Comparison of ENCODE assay signal across 2 cellular contexts in the genomic region with DNA sequence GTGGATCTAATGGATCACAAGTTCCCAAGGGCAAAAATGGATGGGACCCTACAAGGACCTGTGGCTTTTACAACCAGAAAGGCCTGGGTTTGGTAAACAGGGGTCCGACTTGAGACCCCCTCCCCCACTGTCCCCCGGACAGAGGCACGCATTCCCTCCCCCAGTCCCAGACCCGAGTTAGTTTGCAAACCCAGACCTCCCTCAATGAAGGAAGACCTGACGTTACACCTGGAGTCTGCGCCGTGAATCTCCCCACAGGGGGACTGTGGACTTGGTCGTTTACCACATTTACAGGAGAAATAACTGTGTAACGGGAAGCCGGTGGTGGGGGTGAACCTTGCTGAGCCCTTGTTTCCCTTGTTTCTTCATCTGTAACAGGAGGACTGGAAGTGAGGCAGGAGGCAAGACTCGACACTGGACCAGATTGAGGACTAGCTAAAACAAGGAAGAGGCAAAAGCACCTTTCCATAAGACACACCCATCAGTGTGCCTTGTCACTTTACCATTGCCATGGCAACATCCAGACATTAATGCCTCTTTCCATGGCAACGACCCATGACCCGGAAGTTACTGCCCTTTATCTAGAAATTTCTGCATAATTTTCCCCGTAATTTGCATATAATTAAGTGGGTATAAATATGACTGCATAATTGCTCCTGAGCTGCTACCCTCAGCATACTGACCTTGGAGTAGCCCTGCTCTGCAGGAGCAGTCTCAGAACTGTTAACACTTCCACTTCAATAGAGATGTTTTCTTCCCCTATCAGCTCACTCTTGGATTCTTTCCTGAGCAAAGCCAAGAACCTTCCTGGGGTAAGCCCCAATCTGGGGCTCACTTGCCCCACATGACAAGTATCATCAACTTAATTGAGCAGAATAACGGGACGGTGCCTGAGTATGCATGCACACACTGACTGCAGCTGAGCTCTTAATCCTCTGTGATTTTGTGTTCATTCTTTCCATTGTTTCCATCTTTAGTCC.
TF ChIP-seq lines count a peak whose summit lies in the region.

No MANE protein-coding gene starts in this region.

TF ChIP-seq in HEK293T, 16 proteins besides CTCF, POLR2A, EP300 and RAD21:
- TF ChIP-seq, protein P1, sequence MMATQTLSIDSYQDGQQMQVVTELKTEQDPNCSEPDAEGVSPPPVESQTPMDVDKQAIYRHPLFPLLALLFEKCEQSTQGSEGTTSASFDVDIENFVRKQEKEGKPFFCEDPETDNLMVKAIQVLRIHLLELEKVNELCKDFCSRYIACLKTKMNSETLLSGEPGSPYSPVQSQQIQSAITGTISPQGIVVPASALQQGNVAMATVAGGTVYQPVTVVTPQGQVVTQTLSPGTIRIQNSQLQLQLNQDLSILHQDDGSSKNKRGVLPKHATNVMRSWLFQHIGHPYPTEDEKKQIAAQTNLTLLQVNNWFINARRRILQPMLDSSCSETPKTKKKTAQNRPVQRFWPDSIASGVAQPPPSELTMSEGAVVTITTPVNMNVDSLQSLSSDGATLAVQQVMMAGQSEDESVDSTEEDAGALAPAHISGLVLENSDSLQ (IDR thresholded peaks at IDR 0.05): peak; percentile 35; the same call in 1 of the 2 replicates
- no peak for TF ChIP-seq FOXK2 (IDR thresholded peaks at IDR 0.05)

TF ChIP-seq in H1, 55 proteins besides CTCF, POLR2A, EP300 and RAD21:
- no peak for TF ChIP-seq HDAC2 (IDR thresholded peaks at IDR 0.05; ENCODE audit: borderline replicate concordance in 1 of 2, low read depth in 2 of 2, low read length in 2 of 2)
- no peak for TF ChIP-seq MAFK (IDR thresholded peaks at IDR 0.05; ENCODE audit: low read depth, low read length)
- TF ChIP-seq ASH2L (IDR thresholded peaks at IDR 0.05; ENCODE audit: low read length): no peak
- no peak for TF ChIP-seq TEAD4 (IDR thresholded peaks at IDR 0.05; ENCODE audit: low read depth, low read length)
- TF ChIP-seq CBX5 (IDR thresholded peaks at IDR 0.05; ENCODE audit: low read depth, low read length): no peak
- TF ChIP-seq KDM4A (IDR thresholded peaks at IDR 0.05; ENCODE audit: low read depth, low read length, severe bottlenecking): no peak
- TF ChIP-seq TAF1 (IDR thresholded peaks at IDR 0.05; ENCODE audit: low read depth, low read length): no peak
- TF ChIP-seq SAP30 (IDR thresholded peaks at IDR 0.05; ENCODE audit: insufficient read depth, insufficient replicate concordance, low read length): no peak
- TF ChIP-seq EGR1 (IDR thresholded peaks at IDR 0.05; ENCODE audit: borderline replicate concordance, low read depth, low read length): no peak
- TF ChIP-seq TBP (IDR thresholded peaks at IDR 0.05; ENCODE audit: low read depth, low read length): no peak
- TF ChIP-seq RFX5 (IDR thresholded peaks at IDR 0.05; ENCODE audit: borderline replicate concordance, low read depth, low read length): no peak
- no peak for TF ChIP-seq RBBP5 (IDR thresholded peaks at IDR 0.05; ENCODE audit: borderline replicate concordance, low read depth, low read length)
- no peak for TF ChIP-seq ZNF274 (IDR thresholded peaks at IDR 0.05; ENCODE audit: borderline replicate concordance, extremely low read depth, low read length)
- no peak for TF ChIP-seq SUZ12 (IDR thresholded peaks at IDR 0.05; ENCODE audit: low read length)
- no peak for TF ChIP-seq CHD1 (IDR thresholded peaks at IDR 0.05; ENCODE audit: low read depth, low read length)
- TF ChIP-seq SIRT6 (IDR thresholded peaks at IDR 0.05; ENCODE audit: low read length): no peak
- TF ChIP-seq FOSL1 (IDR thresholded peaks at IDR 0.05; ENCODE audit: insufficient read depth, low read depth, low read length): no peak
